In genomic region chr2:199870581-199870980, GRCh38 we compare ENCODE assay signal across 22 cellular contexts. TPM values are rescaled to one million over a fixed set of nuclear protein-coding genes. Genes with fewer than 3 reads are reported as not detected.
DNase-seq lines count a peak whose midpoint lies in the region; TF ChIP-seq lines count a peak whose summit lies in the region.
"Had no signal": no experiment of that assay in that cellular context is flagged by ENCODE, and none has a peak within 500 bp of the region (broad histone marks: within the 10 kb centered on the region; RNA-seq: fewer than 3 reads in every experiment).

No MANE protein-coding gene starts in this region.

- POLR2A ChIA-PET in PC-9 (lab: Charles Lee; ENCODE audit: unreplicated experiment): no interaction called here

- H3F3A ChIP-seq in PC-9 (ENCODE audit: insufficient read depth, low read depth): no peaks in the 10 kb centered on the region

- H3K79me2 ChIP-seq in PC-9 (ENCODE audit: low read depth): no peaks in the 10 kb centered on the region

- no peak overlapping the region for H3K4me2 ChIP-seq in PC-9

- H3K27ac Mint-ChIP-seq in chondrocyte (ENCODE audit: unreplicated experiment): peak overlapping the region; percentile 15
- H3K27ac Mint-ChIP-seq: B cell, HFFc6 had no signal

- peaks cover 4% of the 10 kb centered on the region for H3K27me3 Mint-ChIP-seq in chondrocyte (ENCODE audit: low read depth)

- CTCF ChIA-PET in PC-9 (lab: Charles Lee): no interaction called here

- H3K27ac ChIP-seq in HUES48 (ENCODE audit: low read depth, low read length) (peak overlapping the region; percentile 91), iPS-18a (ENCODE audit: low read length) (peak overlapping the region; percentile 96), PC-9 (no peak overlapping the region)

- no peaks in the 10 kb centered on the region for H3K9me2 ChIP-seq in PC-9 (ENCODE audit: insufficient read depth)

- H3K9me3 Mint-ChIP-seq in chondrocyte (ENCODE audit: low read depth): peaks cover 13% of the 10 kb centered on the region

- no peak overlapping the region for H2AFZ ChIP-seq in PC-9

- H3K36me3 ChIP-seq in HUES48 (ENCODE audit: control insufficient read depth, insufficient read depth, low read length) (no peaks in the 10 kb centered on the region), iPS-18a (ENCODE audit: control insufficient read depth, low read depth, low read length) (no peaks in the 10 kb centered on the region), PC-9 (ENCODE audit: low read depth) (no peaks in the 10 kb centered on the region)

- H3K4me1 ChIP-seq in HUES48 (ENCODE audit: control insufficient read depth, insufficient read depth, low read length) (peaks cover 40% of the 10 kb centered on the region), iPS-18a (ENCODE audit: control insufficient read depth, low read depth, low read length) (peaks cover 37% of the 10 kb centered on the region), PC-9 (replicated peaks; ENCODE audit: insufficient read depth) (no peaks in the 10 kb centered on the region)

- no peak overlapping the region for H3K4me3 ChIP-seq in AG10803 (ENCODE audit: low read length)
- no peak overlapping the region for H3K4me3 ChIP-seq in HUES48 (ENCODE audit: low read depth, low read length)
- H3K4me3 ChIP-seq in iPS-18a (ENCODE audit: low read length): no peak overlapping the region
- H3K4me3 ChIP-seq in PC-9: no peak overlapping the region

- peaks cover 19% of the 10 kb centered on the region for H3K9me3 ChIP-seq in HUES48 (ENCODE audit: control insufficient read depth, insufficient read depth, low read length)
- H3K9me3 ChIP-seq in iPS-18a (ENCODE audit: control insufficient read depth, low read depth, low read length): peaks cover 15% of the 10 kb centered on the region
- 0 out of 2 replicates have a peak, but pooled peaks cover 5% of the 10 kb centered on the region for H3K9me3 ChIP-seq in PC-9 (ENCODE audit: insufficient read depth, low read depth)

- H3K4me3 Mint-ChIP-seq in chondrocyte (ENCODE audit: unreplicated experiment): no peak overlapping the region
- H3K4me3 Mint-ChIP-seq: B cell, HFFc6 had no signal

- H3K9ac ChIP-seq in HUES48 (ENCODE audit: low read depth, low read length) (no peak overlapping the region), iPS-18a (ENCODE audit: low read length) (no peak overlapping the region)

- TF ChIP-seq CTCF in AG10803 (conservative IDR thresholded peaks at IDR 0.05; ENCODE audit: low read length) (no peak), chondrocyte (IDR thresholded peaks at IDR 0.05) (no peak), PC-9 (conservative IDR thresholded peaks at IDR 0.05) (no peak)

- H3K36me3 Mint-ChIP-seq in chondrocyte (ENCODE audit: low read depth): peaks cover 7% of the 10 kb centered on the region

- no peaks in the 10 kb centered on the region for H4K20me1 ChIP-seq in PC-9 (ENCODE audit: insufficient read depth)

- H3K27me3 ChIP-seq in HUES48 (ENCODE audit: control insufficient read depth, insufficient read depth, low read length): no peaks in the 10 kb centered on the region
- no peaks in the 10 kb centered on the region for H3K27me3 ChIP-seq in iPS-18a (ENCODE audit: control insufficient read depth, insufficient read depth, low read length)
- no peaks in the 10 kb centered on the region for H3K27me3 ChIP-seq in PC-9 (ENCODE audit: insufficient read depth, low read depth)

- intact Hi-C loops in PC-9 (cut with micrococcal nuclease; ENCODE audit: unreplicated experiment): no loop called here

- no TSS peak for BruUV-seq in PC-9 (replicated peaks; lab: Mats Ljungman, UMichigan)

- DNase-seq in AG10803 (ENCODE audit: low read depth) (peak; percentile 14), chondrocyte (ENCODE audit: low spot score) (no peak), PC-9 (no peak), medulla oblongata (ENCODE audit: extremely low spot score) (no peak)
- no peak for DNase-seq in stimulated activated CD4-positive, alpha-beta T cell treated with anti-CD3 and anti-CD28 coated beads, Interleukin-2, amount 100 ng/mL, for 48 hours
- DNase-seq: DMS53, EL, GF-D8, HFFc6, Karpas-422, NCI-H1048, NCI-H1417 treated with DMSO at 0.1 percent for 48 hours, NCI-H187, NCI-H446, NCI-H526, PC-3, RPMI8226, SHP77, SW 1271 had no signal

- H3K4me1 Mint-ChIP-seq in chondrocyte (ENCODE audit: low read depth): peaks cover 27% of the 10 kb centered on the region
- H3K4me1 Mint-ChIP-seq: B cell had no signal

RNA-seq across cellular contexts. Expression of gene FTCDNL1, which starts 19.6 kb away (rescaled TPM):
- 0.34 to 1.2 TPM (median 0.65 TPM) in 3 replicates for total RNA-seq in chondrocyte
- total RNA-seq in PC-9 (2021): 2.7 and 5.2 TPM in 2 replicates

RNA-seq across cellular contexts. Expression of gene C2orf69, which starts 40.5 kb away (rescaled TPM):
- total RNA-seq in chondrocyte (8.9 to 10.1 TPM (median 9.8 TPM) in 3 replicates), PC-9 (2021) (14.1 TPM in 2 replicates)
